11 cellular contexts compared by ENCODE assay signal in genomic region chr3:6425289-6425820, GRCh38.
"Had no signal": no experiment of that assay in that cellular context is flagged by ENCODE, and none has a peak within 500 bp of the region (broad histone marks: within the 10 kb centered on the region; RNA-seq: fewer than 3 reads in every experiment).

No MANE protein-coding gene starts in this region.

- H3K9ac ChIP-seq: GM23248 had no signal

- FAIRE-seq: H1, H54 had no signal

- H3K9me3 ChIP-seq: HAP-1 had no signal

- H3K27ac Mint-ChIP-seq: GM23338, H9, HFFc6 had no signal

- H3K4me3 ChIP-seq: GM23248, GM23338, HAP-1 had no signal

- DNase-seq: GM23248, GOT3, H7, H9, HCEC 1CT, HFFc6 had no signal

- H2AFZ ChIP-seq: GM23248, GM23338 had no signal

- H3K4me3 Mint-ChIP-seq: GM23338, H9, HFFc6 had no signal

- H3K36me3 ChIP-seq: HAP-1 had no signal

- H3K27ac ChIP-seq: GM23248 had no signal

- H3K4me2 ChIP-seq: GM23338 had no signal

- ATAC-seq: GM23338, HCT116 had no signal
